In genomic region chr10:113007343-113007771, GRCh38 we compare ENCODE assay signal across 1 cellular context.
TF ChIP-seq lines count a peak whose summit lies in the region.

No MANE protein-coding gene starts in this region.

TF ChIP-seq in HepG2, 621 proteins besides CTCF, POLR2A, EP300 and RAD21 (continued from another document and continues in another):
- TF ChIP-seq AHDC1 (CRISPR knock-in tag; IDR thresholded peaks at IDR 0.05; ENCODE audit: borderline replicate concordance) (peak; percentile 94), BRF2 (CRISPR knock-in tag; IDR thresholded peaks at IDR 0.05) (no peak), JARID2 (CRISPR knock-in tag; IDR thresholded peaks at IDR 0.05; ENCODE audit: insufficient replicate concordance) (no peak), JUN (CRISPR knock-in tag; IDR thresholded peaks at IDR 0.05) (no peak), MEIS2 (CRISPR knock-in tag; IDR thresholded peaks at IDR 0.05) (peak; percentile 83; the same call in 1 of the 2 replicates), POGZ (CRISPR knock-in tag; IDR thresholded peaks at IDR 0.05) (peak; percentile 38; the same call in 1 of the 2 replicates), ZNF691 (CRISPR knock-in tag; IDR thresholded peaks at IDR 0.05; ENCODE audit: borderline replicate concordance, low read depth) (peak; percentile 82), ZNF737 (CRISPR knock-in tag; IDR thresholded peaks at IDR 0.05; ENCODE audit: borderline replicate concordance) (no peak), U2AF2 (IDR thresholded peaks at IDR 0.05; ENCODE audit: low read depth, low read length) (no peak), HDAC1 (CRISPR knock-in tag; IDR thresholded peaks at IDR 0.05) (peak; percentile 91), PRPF4 (IDR thresholded peaks at IDR 0.05; ENCODE audit: low read depth, low read length, poor library complexity, severe bottlenecking) (no peak), POGK (CRISPR knock-in tag; conservative IDR thresholded peaks at IDR 0.05) (peak; percentile 49; the same call in 1 of the 2 replicates), CBX1 (IDR thresholded peaks at IDR 0.05; ENCODE audit: low read depth) (no peak), NR2F6 (IDR thresholded peaks at IDR 0.05) (peak; percentile 65), NR2F6 (CRISPR knock-in tag; IDR thresholded peaks at IDR 0.05) (peak; percentile 81), TGIF2 (CRISPR knock-in tag; IDR thresholded peaks at IDR 0.05) (0 out of 2 replicates have a peak, but pooled peaks have one; percentile 72), SNAPC5 (CRISPR knock-in tag; IDR thresholded peaks at IDR 0.05; ENCODE audit: borderline replicate concordance) (no peak), JUNB (CRISPR knock-in tag; IDR thresholded peaks at IDR 0.05; ENCODE audit: borderline replicate concordance) (peak; percentile 16; the same call in 1 of the 2 replicates), ZNF343 (CRISPR knock-in tag; IDR thresholded peaks at IDR 0.05) (peak; percentile 76; the same call in 1 of the 2 replicates), ZNF879 (CRISPR knock-in tag; IDR thresholded peaks at IDR 0.05) (no peak), THRA (CRISPR knock-in tag; IDR thresholded peaks at IDR 0.05; ENCODE audit: borderline replicate concordance) (peak; percentile 79; the same call in 1 of the 2 replicates), BCL3 (CRISPR knock-in tag; IDR thresholded peaks at IDR 0.05) (peak; percentile 100), CREM (IDR thresholded peaks at IDR 0.05) (peak; percentile 91), CREM (CRISPR knock-in tag; IDR thresholded peaks at IDR 0.05) (no peak), ELF1 (CRISPR knock-in tag; IDR thresholded peaks at IDR 0.05) (peak; percentile 17; the same call in 1 of the 2 replicates), SRSF4 (IDR thresholded peaks at IDR 0.05; ENCODE audit: low read depth, low read length, poor library complexity, severe bottlenecking) (no peak), SATB2 (CRISPR knock-in tag; IDR thresholded peaks at IDR 0.05) (no peak), SKIL (CRISPR knock-in tag; IDR thresholded peaks at IDR 0.05; ENCODE audit: borderline replicate concordance) (peak; percentile 98), SIX1 (CRISPR knock-in tag; IDR thresholded peaks at IDR 0.05; ENCODE audit: borderline replicate concordance) (peak; percentile 70; the same call in 1 of the 2 replicates), MXI1 (IDR thresholded peaks at IDR 0.05; ENCODE audit: borderline replicate concordance, low read depth, low read length) (peak; percentile 24; the same call in 1 of the 3 replicates), SAFB2 (CRISPR knock-in tag; IDR thresholded peaks at IDR 0.05; ENCODE audit: borderline replicate concordance, low read depth) (no peak), ZNF136 (CRISPR knock-in tag; IDR thresholded peaks at IDR 0.05; ENCODE audit: low read depth) (peak; percentile 42; the same call in 1 of the 2 replicates), KDM5A (IDR thresholded peaks at IDR 0.05; ENCODE audit: borderline replicate concordance, low read length) (no peak), LCORL (IDR thresholded peaks at IDR 0.05) (no peak), LCORL (CRISPR knock-in tag; IDR thresholded peaks at IDR 0.05) (peak; percentile 93), ZNF776 (CRISPR knock-in tag; IDR thresholded peaks at IDR 0.05) (no peak), NCOR1 (IDR thresholded peaks at IDR 0.05; ENCODE audit: borderline replicate concordance, low read length) (peak; percentile 95; the same call in 1 of the 2 replicates), HOXA5 (CRISPR knock-in tag; IDR thresholded peaks at IDR 0.05) (0 out of 2 replicates have a peak, but pooled peaks have one; percentile 20), ZNF331 (CRISPR knock-in tag; IDR thresholded peaks at IDR 0.05) (peak; percentile 86), HHEX (CRISPR knock-in tag; IDR thresholded peaks at IDR 0.05) (peak; percentile 66; the same call in 1 of the 2 replicates), ZNF543 (CRISPR knock-in tag; IDR thresholded peaks at IDR 0.05) (0 out of 2 replicates have a peak, but pooled peaks have one; percentile 18), HINFP (CRISPR knock-in tag; IDR thresholded peaks at IDR 0.05; ENCODE audit: low read depth) (peak; percentile 71; the same call in 1 of the 2 replicates), MLX (CRISPR knock-in tag; IDR thresholded peaks at IDR 0.05) (peak; percentile 84), RFXAP (CRISPR knock-in tag; IDR thresholded peaks at IDR 0.05; ENCODE audit: borderline replicate concordance) (no peak; the same call in 1 of the 2 replicates), ZMYM3 (CRISPR knock-in tag; IDR thresholded peaks at IDR 0.05) (peak; percentile 81), ZNF780A (CRISPR knock-in tag; IDR thresholded peaks at IDR 0.05) (0 out of 2 replicates have a peak, but pooled peaks have one; percentile 19), ZNF605 (CRISPR knock-in tag; IDR thresholded peaks at IDR 0.05) (peak; percentile 70), ZNF430 (CRISPR knock-in tag; IDR thresholded peaks at IDR 0.05) (peak; percentile 45; the same call in 1 of the 2 replicates)
